13 cellular contexts compared by ENCODE assay signal in the genomic region with DNA sequence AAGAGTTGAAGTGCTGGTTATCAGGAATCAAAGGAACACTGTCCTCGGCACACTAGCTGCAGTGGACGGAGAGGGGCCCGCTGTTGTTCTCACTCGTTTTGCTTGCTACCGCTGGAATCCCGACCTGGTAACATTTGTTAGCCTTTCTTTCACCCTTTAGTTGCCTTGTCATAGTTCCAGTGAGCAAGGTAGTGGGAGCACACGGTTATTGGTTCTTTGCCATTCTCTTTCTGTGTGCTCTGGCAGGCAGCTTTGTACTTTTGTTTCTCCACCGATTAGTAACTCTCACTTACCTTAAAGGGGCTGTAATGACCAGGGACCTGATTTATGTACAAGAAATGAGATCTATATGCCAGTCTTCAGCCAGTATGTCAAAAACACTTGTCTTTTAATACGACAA. TPM values are rescaled to one million over a fixed set of nuclear protein-coding genes. Genes with fewer than 3 reads are reported as not detected.
DNase-seq lines count a peak whose midpoint lies in the region; ATAC-seq, FAIRE-seq and TF ChIP-seq lines count a peak whose summit lies in the region.
"Had no signal": no experiment of that assay in that cellular context is flagged by ENCODE, and none has a peak within 500 bp of the region (broad histone marks: within the 10 kb centered on the region; RNA-seq: fewer than 3 reads in every experiment).

No MANE protein-coding gene starts in this region.

- intact Hi-C loops in IMR-90 (cut with micrococcal nuclease) (loop anchor here (5.0 kb wide), 1 partner anchor 55 kb away; no protein-coding TSS in a partner anchor), kidney (cut with DNase I) (no loop called here), psoas muscle (cut with DNase I) (no loop called here), uterus (cut with DNase I; ENCODE audit: low total_unique reads) (no loop called here)

- BruUV-seq in IMR-90 (replicated peaks; lab: Mats Ljungman, UMichigan), result no TSS peak

- H2AK9ac ChIP-seq in IMR-90 (replicated peaks; ENCODE audit: low read depth, low read length, poor library complexity), result no peak overlapping the region

- no peak overlapping the region for H4K5ac ChIP-seq in IMR-90 (ENCODE audit: low read depth, low read length)

- H3K4me2 ChIP-seq in IMR-90 (ENCODE audit: low read depth, low read length), result 0 out of 2 replicates have a peak overlapping the region, but pooled peaks have one; percentile 4

- TF ChIP-seq POLR2A in IMR-90 (IDR thresholded peaks at IDR 0.05; ENCODE audit: low read depth, low read length) (no peak), uterus (IDR thresholded peaks at IDR 0.05) (no peak)

- H3K4me3 ChIP-seq in IMR-90 (ENCODE audit: insufficient read depth, low read depth, low read length), result no peak overlapping the region
- H3K4me3 ChIP-seq in kidney (ENCODE audit: low read length in 2 of 2), result peak overlapping the region; percentile 47 to 71
- H3K4me3 ChIP-seq in psoas muscle, result peak overlapping the region; percentile 73
- no peak overlapping the region for H3K4me3 ChIP-seq in uterus
- H3K4me3 ChIP-seq in foreskin fibroblast (ENCODE audit: low read depth in 1 of 2, low read length in 2 of 2), result no peak overlapping the region

- H3K23ac ChIP-seq in IMR-90 (ENCODE audit: low read depth, low read length), result peak overlapping the region; percentile 16; the same call in 1 of the 2 replicates

- H3K9me1 ChIP-seq in IMR-90 (ENCODE audit: insufficient read depth, low read length), result 0 out of 2 replicates have a peak, but pooled peaks cover 5% of the 10 kb centered on the region

- no peak for ATAC-seq in IMR-90 (ENCODE audit: low read depth)
- no peak for ATAC-seq in psoas muscle
- ATAC-seq in GM18861 (IDR thresholded peaks at IDR 0.05; ENCODE audit: unreplicated experiment), result no peak
- ATAC-seq: activated T-cell treated with anti-CD3 and anti-CD28 coated beads, Interleukin-2, amount 50 U/mL, for 4 hours had no signal

- H3K79me1 ChIP-seq in IMR-90 (ENCODE audit: low read depth in 1 of 2, low read length in 2 of 2), result peaks cover 9 to 29% of the 10 kb centered on the region in 2 experiments; a peak in 3 of 4 replicates

- no peak overlapping the region for H3K18ac ChIP-seq in IMR-90 (ENCODE audit: low read depth, low read length)

- TF ChIP-seq RAD21 in IMR-90 (IDR thresholded peaks at IDR 0.05; ENCODE audit: low read length), result no peak

- H3K4ac ChIP-seq in IMR-90 (ENCODE audit: low read depth, low read length), result no peak overlapping the region; the same call in 1 of the 2 replicates

- H3K9ac ChIP-seq in IMR-90 (ENCODE audit: low read depth, low read length) (no peak overlapping the region), kidney (ENCODE audit: low read length in 2 of 2) (peak overlapping the region in 1 of 2 donors; percentile 62)

- no peak overlapping the region for H2BK120ac ChIP-seq in IMR-90 (ENCODE audit: low read depth, low read length)

- no peak overlapping the region for H3K56ac ChIP-seq in IMR-90 (ENCODE audit: extremely low read depth, insufficient read depth, low read length)

- H3K4me1 ChIP-seq in IMR-90 (ENCODE audit: control insufficient read depth, insufficient read depth, low read length) (peaks cover 5% of the 10 kb centered on the region), kidney (ENCODE audit: control insufficient read depth in 1 of 2, insufficient read depth in 1 of 2, low read depth in 1 of 2, low read length in 2 of 2) (peaks cover 0 to 3% of the 10 kb centered on the region in 2 donors), psoas muscle (peaks cover 25% of the 10 kb centered on the region), uterus (no peaks in the 10 kb centered on the region)

- H2BK15ac ChIP-seq in IMR-90 (ENCODE audit: low read depth, low read length), result no peak overlapping the region

- no peak overlapping the region for H4K91ac ChIP-seq in IMR-90 (ENCODE audit: insufficient read depth, low read depth, low read length)

- H2BK20ac ChIP-seq in IMR-90 (ENCODE audit: low read depth, low read length), result no peak overlapping the region

- no peak for FAIRE-seq in kidney (lab: Jason Lieb, UNC)

- TF ChIP-seq CTCF in IMR-90 (conservative IDR thresholded peaks at IDR 0.05; ENCODE audit: low read depth, low read length), result no peak
- no peak for TF ChIP-seq CTCF in VCaP (conservative IDR thresholded peaks at IDR 0.05)
- no peak for TF ChIP-seq CTCF in kidney (IDR thresholded peaks at IDR 0.05; ENCODE audit: borderline replicate concordance, extremely low read depth, insufficient read depth)
- TF ChIP-seq CTCF in psoas muscle (IDR thresholded peaks at IDR 0.05), result no peak
- no peak for TF ChIP-seq CTCF in uterus (IDR thresholded peaks at IDR 0.05)
- TF ChIP-seq CTCF in foreskin fibroblast (IDR thresholded peaks at IDR 0.05; ENCODE audit: low read depth, low read length), result no peak

- H2AK5ac ChIP-seq in IMR-90 (ENCODE audit: low read depth, low read length), result peak overlapping the region; percentile 43

- CTCF ChIA-PET in IMR-90 (lab: Yijun Ruan, JAX), result no interaction called here

- H3K27me3 ChIP-seq in IMR-90 (ENCODE audit: control insufficient read depth, insufficient read depth, low read length), result no peaks in the 10 kb centered on the region
- H3K27me3 ChIP-seq in psoas muscle (ENCODE audit: insufficient read depth in 3 of 3, low read length in 2 of 3), result no peaks in the 10 kb centered on the region
- no peaks in the 10 kb centered on the region for H3K27me3 ChIP-seq in uterus

- DNase-seq in IMR-90 (no peak), kidney (no peak), psoas muscle (no peak), uterus (no peak), foreskin fibroblast (no peak)
- DNase-seq: activated CD4-positive, alpha-beta T cell treated with anti-CD3 and anti-CD28 coated beads, Interleukin-2, amount 50 U/mL, for 1 hour; activated T-cell treated with anti-CD3 and anti-CD28 coated beads, Interleukin-2, amount 50 U/mL, for 4 hours; C1 segment of cervical spinal cord; NCI-H187 treated with DMSO at 0.1 percent for 48 hours; nucleus accumbens; T-helper 9 cell had no signal

- no peak overlapping the region for H2AFZ ChIP-seq in IMR-90 (replicated peaks; ENCODE audit: low read length, poor library complexity)

- H3K14ac ChIP-seq in IMR-90 (replicated peaks; ENCODE audit: low read depth, low read length), result no peak overlapping the region

- in situ Hi-C loops in IMR-90 (cut with MboI; ENCODE audit: low sequenced_read_pairs), result no loop called here

- no peaks in the 10 kb centered on the region for H3K9me3 ChIP-seq in IMR-90 (ENCODE audit: control insufficient read depth, insufficient read depth, low read length)
- H3K9me3 ChIP-seq in kidney (ENCODE audit: control insufficient read depth in 1 of 2, low read length in 2 of 2), result no peaks in the 10 kb centered on the region
- no peaks in the 10 kb centered on the region for H3K9me3 ChIP-seq in psoas muscle
- H3K9me3 ChIP-seq in uterus, result no peaks in the 10 kb centered on the region

- H4K8ac ChIP-seq in IMR-90 (ENCODE audit: low read depth in 2 of 2, low read length in 2 of 2), result no peak overlapping the region

- no peak overlapping the region for H2BK5ac ChIP-seq in IMR-90 (ENCODE audit: low read depth, low read length, poor library complexity, severe bottlenecking)

- POLR2A ChIA-PET in IMR-90 (lab: Charles Lee; ENCODE audit: unreplicated experiment), result no interaction called here

- no peak overlapping the region for H3K27ac ChIP-seq in IMR-90 (ENCODE audit: insufficient read depth, low read length)
- H3K27ac ChIP-seq in VCaP, result peak overlapping the region; percentile 23; the same call in 1 of the 2 replicates
- H3K27ac ChIP-seq in kidney (ENCODE audit: low read depth in 2 of 2, low read length in 2 of 2), result peak overlapping the region in 1 of 2 donors; percentile 2
- H3K27ac ChIP-seq in psoas muscle, result peak overlapping the region; percentile 78
- H3K27ac ChIP-seq in uterus, result no peak overlapping the region

- H3K36me3 ChIP-seq in IMR-90 (ENCODE audit: control insufficient read depth, insufficient read depth, low read length) (no peaks in the 10 kb centered on the region), kidney (ENCODE audit: control insufficient read depth in 1 of 2, insufficient read depth in 2 of 2, low read length in 2 of 2) (no peaks in the 10 kb centered on the region), psoas muscle (ENCODE audit: insufficient read depth in 1 of 2, low read depth in 1 of 2) (no peaks in the 10 kb centered on the region), uterus (no peaks in the 10 kb centered on the region)

- no peaks in the 10 kb centered on the region for H4K20me1 ChIP-seq in IMR-90 (ENCODE audit: insufficient read depth, low read length)

- dilution Hi-C loops in IMR-90 (cut with HindIII; ENCODE audit: low sequenced_read_pairs, unreplicated experiment), result no loop called here

- WGBS in IMR-90 (ENCODE audit: extremely low coverage in 2 of 2, insufficient read length in 1 of 2), 2 experiments, result 73% methylated on average over 4 of the region's 9 CpGs; no CpG with 5 or more reads in 1 of the 2 experiments
- WGBS in psoas muscle, 3 donors, result 42 to 59% (median 49%) methylated on average over 9 of the region's 9 CpGs

TF ChIP-seq in IMR-90, 13 proteins besides CTCF, POLR2A, EP300 and RAD21 (continues in another document):
- TF ChIP-seq MAFK (IDR thresholded peaks at IDR 0.05; ENCODE audit: low read depth, low read length) (no peak), NFE2L2 (IDR thresholded peaks at IDR 0.05; ENCODE audit: low read depth, low read length) (no peak), RCOR1 (IDR thresholded peaks at IDR 0.05; ENCODE audit: insufficient replicate concordance, low read length) (no peak), CEBPB (IDR thresholded peaks at IDR 0.05; ENCODE audit: low read depth, low read length) (no peak), BHLHE40 (IDR thresholded peaks at IDR 0.05; ENCODE audit: low read depth, low read length) (no peak)

RNA-seq across cellular contexts. Expression of gene DEPDC7, which starts 1.8 kb away (rescaled TPM):
- total RNA-seq in IMR-90 (2012; rRNA removed) (9.7 TPM in 2 replicates), kidney (2.4 TPM), psoas muscle (1 to 10 TPM; 1.5 to 4.5 (median 2.6) TPM), uterus (1 to 10 TPM in 3 of 4 donors, not detected in 1; 1.3 to 6.4 (median 1.3) TPM)
- polyA plus RNA-seq in IMR-90 (2012; rRNA removed) (5.9 and 7.4 TPM in 2 replicates), kidney (ENCODE audit: insufficient read depth, low read depth, low replicate concordance) (11.0 TPM), psoas muscle (1 to 10 TPM; 2.2 to 6.3 (median 4.8) TPM)
- polyA plus RNA-seq in IMR-90 (2012; cell fraction: cytosol; rRNA removed), result 1.2 and 1.6 TPM in 2 replicates
- polyA plus RNA-seq in IMR-90 (2012; cell fraction: nucleus; rRNA removed; ENCODE audit: low replicate concordance), result 2.8 and 14.1 TPM in 2 replicates

RNA-seq across cellular contexts. Expression of gene TCP11L1, which starts 21.9 kb away (rescaled TPM):
- total RNA-seq in IMR-90 (2012; rRNA removed), result 17.4 and 23.1 TPM in 2 replicates
- polyA plus RNA-seq in IMR-90 (2012; rRNA removed), result 13.7 and 13.9 TPM in 2 replicates
- polyA plus RNA-seq in IMR-90 (2012; cell fraction: cytosol; rRNA removed), result 8.7 and 8.9 TPM in 2 replicates
- 9.7 and 14.1 TPM in 2 replicates for polyA plus RNA-seq in IMR-90 (2012; cell fraction: nucleus; rRNA removed; ENCODE audit: low replicate concordance)
- 17.9 TPM for total RNA-seq in kidney
- 4.0 TPM for polyA plus RNA-seq in kidney (ENCODE audit: insufficient read depth, low read depth, low replicate concordance)
- 1 to 10 TPM; 4.6 to 7.9 (median 6.3) TPM for total RNA-seq in psoas muscle
- 1 to 10 TPM; 2.0 to 4.5 (median 2.2) TPM for polyA plus RNA-seq in psoas muscle
- 10 to 100 TPM in 3 of 4 donors, 1 to 10 TPM in 1; 4.6 to 26.8 (median 23.3) TPM for total RNA-seq in uterus

Comparison
In these comparisons a context has a peak if more than half of its experiments do, and no peak if none do; other contexts are left out.
1. H3K27ac ChIP-seq: peak in VCaP (single experiment) and psoas muscle (single experiment); none in IMR-90 (single experiment) and uterus (0 of 2).
2. H3K4me3 ChIP-seq: peak in kidney (2 of 2) and psoas muscle (single experiment); none in IMR-90 (single experiment), uterus (0 of 2) and foreskin fibroblast (0 of 2).